ENCODE assay signal across 8 cellular contexts in the genomic region with DNA sequence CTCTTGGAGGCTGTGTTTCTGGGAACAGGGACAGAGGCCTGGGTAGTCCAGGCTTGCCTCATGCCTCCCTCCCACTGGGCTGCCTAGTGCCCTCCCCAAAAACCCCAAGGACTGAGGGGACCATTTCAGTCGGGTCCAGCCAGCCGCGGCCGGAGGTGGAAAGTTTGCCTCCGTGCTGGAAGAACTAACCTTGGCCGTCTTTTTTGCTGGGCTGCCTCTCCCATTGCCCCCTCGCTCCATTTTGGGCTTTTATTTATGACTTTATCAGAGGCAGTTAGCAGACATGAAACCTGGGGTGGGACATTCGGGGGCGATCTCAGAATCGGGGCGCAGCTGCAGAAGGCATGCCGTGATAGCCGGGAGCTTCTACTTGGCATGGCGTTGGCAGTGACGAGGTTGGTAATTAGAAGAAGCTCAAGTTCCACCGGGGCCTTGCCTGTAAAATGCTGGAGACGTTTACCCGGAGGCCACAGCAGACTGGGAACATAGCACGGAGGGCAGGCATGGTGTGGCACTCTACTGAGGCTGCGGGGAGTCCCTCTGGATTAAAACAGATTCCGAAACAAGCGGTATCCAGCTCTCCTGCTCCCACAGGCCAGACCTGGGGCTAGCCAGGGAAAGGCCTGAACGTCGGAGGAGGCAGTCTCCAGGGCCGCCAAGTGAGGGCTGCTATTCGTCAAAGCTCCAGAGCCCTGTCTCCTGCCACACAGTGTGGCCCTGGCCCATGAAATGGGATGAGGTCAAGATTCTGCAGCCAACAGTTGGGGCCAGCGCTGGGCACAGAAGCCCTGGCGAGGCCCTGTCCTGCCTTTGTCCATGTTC.
DNase-seq lines count a peak whose midpoint lies in the region; ATAC-seq and TF ChIP-seq lines count a peak whose summit lies in the region.

No MANE protein-coding gene starts in this region.

- CTCF ChIA-PET in SK-N-SH (lab: Yijun Ruan, JAX): interaction anchor here (0.7 to 10.7 kb wide), 14 partner anchors 8 to 79 kb away, joined by 3 to 73 read pairs (median 4); no protein-coding TSS in a partner anchor

- H3K4me1 ChIP-seq in SK-N-SH (ENCODE audit: control insufficient read depth in 1 of 2, insufficient read depth in 2 of 2, low read depth in 1 of 2, low read length in 1 of 2) (peaks cover under 1 to 45% of the 10 kb centered on the region in 2 experiments; a peak in 3 of 4 replicates), hepatocyte (ENCODE audit: insufficient read depth) (peaks cover 18% of the 10 kb centered on the region), suprapubic skin (peaks cover 51% of the 10 kb centered on the region)

- H3K4me2 ChIP-seq in SK-N-SH (peak overlapping the region; percentile 99), hepatocyte (peak overlapping the region; percentile 93)

- POLR2A ChIA-PET in SK-N-SH (lab: Yijun Ruan, JAX): interaction anchor here (1.0 to 7.6 kb wide), 13 partner anchors 8 to 80 kb away, joined by 3 to 83 read pairs (median 11); no protein-coding TSS in a partner anchor

- H3K9me3 ChIP-seq in SK-N-SH (no peaks in the 10 kb centered on the region), hepatocyte (ENCODE audit: low read depth) (no peaks in the 10 kb centered on the region), suprapubic skin (no peaks in the 10 kb centered on the region)

- H4K20me1 ChIP-seq in SK-N-SH (ENCODE audit: insufficient read depth): peaks cover 66% of the 10 kb centered on the region
- peaks cover 42% of the 10 kb centered on the region for H4K20me1 ChIP-seq in hepatocyte (ENCODE audit: insufficient read depth, poor library complexity, severe bottlenecking)

- H3K27ac Mint-ChIP-seq in activated T-helper 17 cell treated with anti-CD3 and anti-CD28 coated beads, Interleukin-2, amount 50 U/mL, for 72 hours: no peak overlapping the region

- no peak for TF ChIP-seq RAD21 in SK-N-SH (IDR thresholded peaks at IDR 0.05; ENCODE audit: low read length)

- no peaks in the 10 kb centered on the region for H3K27me3 Mint-ChIP-seq in activated T-helper 17 cell treated with anti-CD3 and anti-CD28 coated beads, Interleukin-2, amount 50 U/mL, for 72 hours

- H3K4me1 Mint-ChIP-seq in activated T-helper 17 cell treated with anti-CD3 and anti-CD28 coated beads, Interleukin-2, amount 50 U/mL, for 72 hours: peaks cover 24% of the 10 kb centered on the region

- H3K27ac ChIP-seq in SK-N-SH (ENCODE audit: low read depth in 2 of 2, low read length in 1 of 2): peak overlapping the region; percentile 96 to 100
- no peak overlapping the region for H3K27ac ChIP-seq in hepatocyte
- peak overlapping the region; percentile 98 for H3K27ac ChIP-seq in suprapubic skin

- DNase-seq in SK-N-SH: no peak
- no peak for DNase-seq in hepatocyte (ENCODE audit: low spot score)
- peak; percentile 68 to 83 for DNase-seq in suprapubic skin (ENCODE audit: low spot score in 2 of 2)
- DNase-seq in midbrain (lab: John Stamatoyannopoulos, UW): no peak
- no peak for DNase-seq in LoVo (ENCODE audit: low spot score)

- H3K36me3 ChIP-seq in SK-N-SH (replicated peaks in 1 of 2; ENCODE audit: control insufficient read depth in 1 of 2, insufficient read depth in 2 of 2, low read length in 1 of 2) (peaks cover 49 to 58% of the 10 kb centered on the region in 2 experiments), hepatocyte (replicated peaks; ENCODE audit: insufficient read depth, low read depth) (no peaks in the 10 kb centered on the region), suprapubic skin (no peaks in the 10 kb centered on the region)

- TF ChIP-seq POLR2A in suprapubic skin (IDR thresholded peaks at IDR 0.05): no peak

- no peaks in the 10 kb centered on the region for H3K9me2 ChIP-seq in SK-N-SH
- no peaks in the 10 kb centered on the region for H3K9me2 ChIP-seq in hepatocyte (replicated peaks; ENCODE audit: insufficient read depth)

- TF ChIP-seq CTCF in SK-N-SH (IDR thresholded peaks at IDR 0.05): no peak
- no peak for TF ChIP-seq CTCF in hepatocyte (IDR thresholded peaks at IDR 0.05; ENCODE audit: poor library complexity)
- no peak for TF ChIP-seq CTCF in suprapubic skin (IDR thresholded peaks at IDR 0.05)

- 2% methylated on average over 27 of the region's 28 CpGs for WGBS in SK-N-SH (ENCODE audit: low lambda C conversion rate)
- WGBS in hepatocyte (ENCODE audit: low lambda C conversion rate, missing lambda C conversion rate): 83% methylated on average over 28 of the region's 28 CpGs
- 17% methylated on average over 21 of the region's 28 CpGs for WGBS in suprapubic skin

- peaks cover 37% of the 10 kb centered on the region for H3F3A ChIP-seq in SK-N-SH (replicated peaks; ENCODE audit: insufficient read depth)

- no peak; the same call in 2 of the 3 replicates for ATAC-seq in SK-N-SH treated with all-trans-retinoic acid at 6 μM for 48 hours
- no peak for ATAC-seq in activated T-helper 17 cell treated with anti-CD3 and anti-CD28 coated beads, Interleukin-2, amount 50 U/mL, for 72 hours (replicated peaks)
- no peak for ATAC-seq in GM18502 (IDR thresholded peaks at IDR 0.05; ENCODE audit: poor library complexity, unreplicated experiment)

- peaks cover 14% of the 10 kb centered on the region for H3K36me3 Mint-ChIP-seq in activated T-helper 17 cell treated with anti-CD3 and anti-CD28 coated beads, Interleukin-2, amount 50 U/mL, for 72 hours (ENCODE audit: low read depth)

- no peak overlapping the region for H2AFZ ChIP-seq in SK-N-SH (ENCODE audit: low read depth)
- H2AFZ ChIP-seq in hepatocyte: no peak overlapping the region

- peak overlapping the region; percentile 81 for H3K4me3 Mint-ChIP-seq in activated T-helper 17 cell treated with anti-CD3 and anti-CD28 coated beads, Interleukin-2, amount 50 U/mL, for 72 hours

- H3K9ac ChIP-seq in SK-N-SH: peak overlapping the region; percentile 100

- H3K4me3 ChIP-seq in SK-N-SH (ENCODE audit: low read depth in 2 of 2, low read length in 1 of 2) (peak overlapping the region; percentile 90 to 92), hepatocyte (peak overlapping the region; percentile 37), suprapubic skin (peak overlapping the region; percentile 79)

- H3K79me2 ChIP-seq in SK-N-SH (ENCODE audit: insufficient read depth) (peaks cover 89% of the 10 kb centered on the region), hepatocyte (peaks cover 63% of the 10 kb centered on the region)

- no peak for TF ChIP-seq EP300 in SK-N-SH (IDR thresholded peaks at IDR 0.05; ENCODE audit: borderline replicate concordance in 1 of 2, low read depth in 1 of 2, low read length in 1 of 2)
- TF ChIP-seq EP300 in suprapubic skin (IDR thresholded peaks at IDR 0.05): no peak

- no peaks in the 10 kb centered on the region for H3K9me3 Mint-ChIP-seq in activated T-helper 17 cell treated with anti-CD3 and anti-CD28 coated beads, Interleukin-2, amount 50 U/mL, for 72 hours

- H3K27me3 ChIP-seq in SK-N-SH (ENCODE audit: insufficient read depth) (no peaks in the 10 kb centered on the region), hepatocyte (peaks cover 23% of the 10 kb centered on the region), suprapubic skin (no peaks in the 10 kb centered on the region)

TF ChIP-seq in SK-N-SH, 30 proteins besides CTCF, POLR2A, EP300 and RAD21 (continues in another document):
- no peak for TF ChIP-seq GABPA (IDR thresholded peaks at IDR 0.05; ENCODE audit: low read depth)
- TF ChIP-seq, protein P1, sequence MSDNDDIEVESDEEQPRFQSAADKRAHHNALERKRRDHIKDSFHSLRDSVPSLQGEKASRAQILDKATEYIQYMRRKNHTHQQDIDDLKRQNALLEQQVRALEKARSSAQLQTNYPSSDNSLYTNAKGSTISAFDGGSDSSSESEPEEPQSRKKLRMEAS (IDR thresholded peaks at IDR 0.05; ENCODE audit: low read depth): peak; percentile 50; the same call in 1 of the 2 replicates
- TF ChIP-seq FOSL2 (IDR thresholded peaks at IDR 0.05; ENCODE audit: borderline replicate concordance, low read depth): no peak
- TF ChIP-seq, protein P2, sequence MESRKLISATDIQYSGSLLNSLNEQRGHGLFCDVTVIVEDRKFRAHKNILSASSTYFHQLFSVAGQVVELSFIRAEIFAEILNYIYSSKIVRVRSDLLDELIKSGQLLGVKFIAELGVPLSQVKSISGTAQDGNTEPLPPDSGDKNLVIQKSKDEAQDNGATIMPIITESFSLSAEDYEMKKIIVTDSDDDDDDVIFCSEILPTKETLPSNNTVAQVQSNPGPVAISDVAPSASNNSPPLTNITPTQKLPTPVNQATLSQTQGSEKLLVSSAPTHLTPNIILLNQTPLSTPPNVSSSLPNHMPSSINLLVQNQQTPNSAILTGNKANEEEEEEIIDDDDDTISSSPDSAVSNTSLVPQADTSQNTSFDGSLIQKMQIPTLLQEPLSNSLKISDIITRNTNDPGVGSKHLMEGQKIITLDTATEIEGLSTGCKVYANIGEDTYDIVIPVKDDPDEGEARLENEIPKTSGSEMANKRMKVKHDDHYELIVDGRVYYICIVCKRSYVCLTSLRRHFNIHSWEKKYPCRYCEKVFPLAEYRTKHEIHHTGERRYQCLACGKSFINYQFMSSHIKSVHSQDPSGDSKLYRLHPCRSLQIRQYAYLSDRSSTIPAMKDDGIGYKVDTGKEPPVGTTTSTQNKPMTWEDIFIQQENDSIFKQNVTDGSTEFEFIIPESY (IDR thresholded peaks at IDR 0.05; ENCODE audit: borderline replicate concordance, low read depth): no peak

TF ChIP-seq in SK-N-SH treated with all-trans-retinoic acid at 6 μM for 48 hours, 23 proteins besides CTCF, POLR2A, EP300 and RAD21 (continues in another document):
- TF ChIP-seq SNAI2 (CRISPR knock-in tag; IDR thresholded peaks at IDR 0.05): no peak
- TF ChIP-seq, protein P3, sequence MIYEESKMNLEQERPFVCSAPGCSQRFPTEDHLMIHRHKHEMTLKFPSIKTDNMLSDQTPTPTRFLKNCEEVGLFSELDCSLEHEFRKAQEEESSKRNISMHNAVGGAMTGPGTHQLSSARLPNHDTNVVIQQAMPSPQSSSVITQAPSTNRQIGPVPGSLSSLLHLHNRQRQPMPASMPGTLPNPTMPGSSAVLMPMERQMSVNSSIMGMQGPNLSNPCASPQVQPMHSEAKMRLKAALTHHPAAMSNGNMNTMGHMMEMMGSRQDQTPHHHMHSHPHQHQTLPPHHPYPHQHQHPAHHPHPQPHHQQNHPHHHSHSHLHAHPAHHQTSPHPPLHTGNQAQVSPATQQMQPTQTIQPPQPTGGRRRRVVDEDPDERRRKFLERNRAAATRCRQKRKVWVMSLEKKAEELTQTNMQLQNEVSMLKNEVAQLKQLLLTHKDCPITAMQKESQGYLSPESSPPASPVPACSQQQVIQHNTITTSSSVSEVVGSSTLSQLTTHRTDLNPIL (CRISPR knock-in tag; IDR thresholded peaks at IDR 0.05; ENCODE audit: low read depth): no peak
- no peak for TF ChIP-seq ZC3H10 (CRISPR knock-in tag; IDR thresholded peaks at IDR 0.05)

Comparison
In these comparisons a context has a peak if more than half of its experiments do, and no peak if none do; other contexts are left out.
1. DNase-seq: peak in suprapubic skin (2 of 2); none in SK-N-SH (single experiment), hepatocyte (single experiment), midbrain (single experiment) and LoVo (single experiment).
2. H3K4me3 ChIP-seq: peak in every context shown above with its lines; median percentile 91 in SK-N-SH; 79 in suprapubic skin; 37 in hepatocyte.